In genomic region chrX:77638397-77638796, GRCh38 we compare ENCODE assay signal across 27 cellular contexts.
"Had no signal": no experiment of that assay in that cellular context is flagged by ENCODE, and none has a peak within 500 bp of the region (broad histone marks: within the 10 kb centered on the region; RNA-seq: fewer than 3 reads in every experiment).

No MANE protein-coding gene starts in this region.

- H3K27me3 ChIP-seq: esophagus squamous epithelium, gastrocnemius medialis, left lung had no signal

- ATAC-seq: effector memory CD8-positive, alpha-beta T cell; esophagus mucosa; gastrocnemius medialis; heart right ventricle; left cardiac atrium; left lung; left ventricle myocardium superior; lower lobe of right lung; mucosa of descending colon; naive thymus-derived CD8-positive, alpha-beta T cell had no signal

- H3K9me3 ChIP-seq: esophagus squamous epithelium, gastrocnemius medialis, heart right ventricle, left lung, lower lobe of right lung, mucosa of descending colon had no signal

- DNase-seq: cortex of kidney; effector CD8-positive, alpha-beta T cell; effector memory CD8-positive, alpha-beta T cell; endodermal cell; erythroblast; esophagus squamous epithelium; foreskin fibroblast; foreskin melanocyte; gastrocnemius medialis; glutamatergic neuron; head of caudate nucleus; heart right ventricle; hippocampal formation; left cardiac atrium; left lung; left ventricle myocardium superior; lower lobe of right lung; mesenchymal stem cell; mucosa of descending colon; naive B cell; naive thymus-derived CD8-positive, alpha-beta T cell had no signal

- H3K4me3 Mint-ChIP-seq: dendritic cell treated with granulocyte-macrophage colony-stimulating factor and Interleukin-4, amounts not matched to agents 40 ng/mL and 50 ng/mL, for 4 days; effector memory CD8-positive, alpha-beta T cell; endodermal cell; mesothelial cell of epicardium; naive B cell; naive thymus-derived CD8-positive, alpha-beta T cell had no signal

- H3K4me3 ChIP-seq: esophagus squamous epithelium, gastrocnemius medialis, heart right ventricle, left lung, lower lobe of right lung, mucosa of descending colon had no signal

- FAIRE-seq: islet of Langerhans, keratinocyte had no signal

- H3K27ac Mint-ChIP-seq: dendritic cell treated with granulocyte-macrophage colony-stimulating factor and Interleukin-4, amounts not matched to agents 40 ng/mL and 50 ng/mL, for 4 days; effector memory CD8-positive, alpha-beta T cell; endodermal cell; mesothelial cell of epicardium; naive B cell; naive thymus-derived CD8-positive, alpha-beta T cell had no signal

- H3K4me1 Mint-ChIP-seq: endodermal cell, mesothelial cell of epicardium had no signal

- H3K4me1 ChIP-seq: esophagus squamous epithelium, gastrocnemius medialis, left lung, lower lobe of right lung had no signal

- H3K36me3 ChIP-seq: gastrocnemius medialis, left lung had no signal

- H3K9me3 Mint-ChIP-seq: effector memory CD8-positive, alpha-beta T cell had no signal

- H3K27ac ChIP-seq: epithelial cell of prostate, esophagus squamous epithelium, gastrocnemius medialis, heart right ventricle, left lung, lower lobe of right lung had no signal

- H3K27me3 Mint-ChIP-seq: dendritic cell treated with granulocyte-macrophage colony-stimulating factor and Interleukin-4, amounts not matched to agents 40 ng/mL and 50 ng/mL, for 4 days; effector memory CD8-positive, alpha-beta T cell; naive B cell; naive thymus-derived CD8-positive, alpha-beta T cell had no signal
